Comparison of ENCODE assay signal across 1 cellular context in genomic region chr15:92809064-92809879, GRCh38.
A peak's percentile ranks its signal among the peaks of the same experiment; 100 is the strongest.
TF ChIP-seq lines count a peak whose summit lies in the region.

No MANE protein-coding gene starts in this region.

TF ChIP-seq in K562, 482 proteins besides CTCF, POLR2A, EP300 and RAD21 (continued from another document and continues in another):
- TF ChIP-seq ZNF449 (CRISPR knock-in tag; IDR thresholded peaks at IDR 0.05): no peak
- TF ChIP-seq KLF16 (IDR thresholded peaks at IDR 0.05): peak; percentile 94
- TF ChIP-seq NR2C2 (CRISPR knock-in tag; IDR thresholded peaks at IDR 0.05): no peak
- peak; percentile 74 for TF ChIP-seq NR2C2 (tag; IDR thresholded peaks at IDR 0.05)
- TF ChIP-seq DNMT1 (IDR thresholded peaks at IDR 0.05): 0 out of 2 replicates have a peak, but pooled peaks have one; percentile 15
- 0 out of 2 replicates have a peak, but pooled peaks have one; percentile 45 for TF ChIP-seq E2F5 (CRISPR knock-in tag; IDR thresholded peaks at IDR 0.05)
- TF ChIP-seq PTBP1 (IDR thresholded peaks at IDR 0.05; ENCODE audit: low read depth, low read length): no peak; the same call in 1 of the 2 replicates
- TF ChIP-seq MTA2 (IDR thresholded peaks at IDR 0.05; ENCODE audit: low read depth): no peak
- no peak for TF ChIP-seq ELF4 (CRISPR knock-in tag; IDR thresholded peaks at IDR 0.05)
- peak; percentile 89 for TF ChIP-seq RNF2 (IDR thresholded peaks at IDR 0.05)
- TF ChIP-seq POLR2AphosphoS5 (IDR thresholded peaks at IDR 0.05; ENCODE audit: control insufficient read depth, insufficient read depth, low read depth, low read length): no peak
- TF ChIP-seq CEBPB (tag; IDR thresholded peaks at IDR 0.05): no peak
- TF ChIP-seq ZEB2 (IDR thresholded peaks at IDR 0.05): no peak; the same call in 1 of the 2 replicates
- TF ChIP-seq, protein P1, sequence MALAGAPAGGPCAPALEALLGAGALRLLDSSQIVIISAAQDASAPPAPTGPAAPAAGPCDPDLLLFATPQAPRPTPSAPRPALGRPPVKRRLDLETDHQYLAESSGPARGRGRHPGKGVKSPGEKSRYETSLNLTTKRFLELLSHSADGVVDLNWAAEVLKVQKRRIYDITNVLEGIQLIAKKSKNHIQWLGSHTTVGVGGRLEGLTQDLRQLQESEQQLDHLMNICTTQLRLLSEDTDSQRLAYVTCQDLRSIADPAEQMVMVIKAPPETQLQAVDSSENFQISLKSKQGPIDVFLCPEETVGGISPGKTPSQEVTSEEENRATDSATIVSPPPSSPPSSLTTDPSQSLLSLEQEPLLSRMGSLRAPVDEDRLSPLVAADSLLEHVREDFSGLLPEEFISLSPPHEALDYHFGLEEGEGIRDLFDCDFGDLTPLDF (CRISPR knock-in tag; IDR thresholded peaks at IDR 0.05): peak; percentile 76; the same call in 1 of the 2 replicates
- TF ChIP-seq KLF13 (tag; IDR thresholded peaks at IDR 0.05; ENCODE audit: borderline replicate concordance, low read depth): peak; percentile 99
- no peak; the same call in 1 of the 2 replicates for TF ChIP-seq ZBTB9 (CRISPR knock-in tag; IDR thresholded peaks at IDR 0.05)
- no peak for TF ChIP-seq ZKSCAN3 (CRISPR knock-in tag; IDR thresholded peaks at IDR 0.05)
- TF ChIP-seq MLX (CRISPR knock-in tag; conservative IDR thresholded peaks at IDR 0.05): no peak; a peak in 1 of 4 replicates
- TF ChIP-seq NFE2 (IDR thresholded peaks at IDR 0.05; ENCODE audit: low read depth): peak; percentile 31; the same call in 1 of the 2 replicates
- peak; percentile 94 for TF ChIP-seq KAT2B (IDR thresholded peaks at IDR 0.05; ENCODE audit: low read depth, low read length)
- TF ChIP-seq, protein P2, sequence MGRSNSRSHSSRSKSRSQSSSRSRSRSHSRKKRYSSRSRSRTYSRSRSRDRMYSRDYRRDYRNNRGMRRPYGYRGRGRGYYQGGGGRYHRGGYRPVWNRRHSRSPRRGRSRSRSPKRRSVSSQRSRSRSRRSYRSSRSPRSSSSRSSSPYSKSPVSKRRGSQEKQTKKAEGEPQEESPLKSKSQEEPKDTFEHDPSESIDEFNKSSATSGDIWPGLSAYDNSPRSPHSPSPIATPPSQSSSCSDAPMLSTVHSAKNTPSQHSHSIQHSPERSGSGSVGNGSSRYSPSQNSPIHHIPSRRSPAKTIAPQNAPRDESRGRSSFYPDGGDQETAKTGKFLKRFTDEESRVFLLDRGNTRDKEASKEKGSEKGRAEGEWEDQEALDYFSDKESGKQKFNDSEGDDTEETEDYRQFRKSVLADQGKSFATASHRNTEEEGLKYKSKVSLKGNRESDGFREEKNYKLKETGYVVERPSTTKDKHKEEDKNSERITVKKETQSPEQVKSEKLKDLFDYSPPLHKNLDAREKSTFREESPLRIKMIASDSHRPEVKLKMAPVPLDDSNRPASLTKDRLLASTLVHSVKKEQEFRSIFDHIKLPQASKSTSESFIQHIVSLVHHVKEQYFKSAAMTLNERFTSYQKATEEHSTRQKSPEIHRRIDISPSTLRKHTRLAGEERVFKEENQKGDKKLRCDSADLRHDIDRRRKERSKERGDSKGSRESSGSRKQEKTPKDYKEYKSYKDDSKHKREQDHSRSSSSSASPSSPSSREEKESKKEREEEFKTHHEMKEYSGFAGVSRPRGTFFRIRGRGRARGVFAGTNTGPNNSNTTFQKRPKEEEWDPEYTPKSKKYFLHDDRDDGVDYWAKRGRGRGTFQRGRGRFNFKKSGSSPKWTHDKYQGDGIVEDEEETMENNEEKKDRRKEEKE (IDR thresholded peaks at IDR 0.05; ENCODE audit: borderline replicate concordance in 1 of 2, control insufficient read depth in 1 of 2, low read depth in 2 of 2, low read length in 1 of 2): peak in 1 of 2 experiments; percentile 91; a peak in 1 of 4 replicates
- no peak for TF ChIP-seq ZNF184 (CRISPR knock-in tag; IDR thresholded peaks at IDR 0.05)
- TF ChIP-seq ZNF592 (IDR thresholded peaks at IDR 0.05): peak; percentile 83
- TF ChIP-seq, protein P3, sequence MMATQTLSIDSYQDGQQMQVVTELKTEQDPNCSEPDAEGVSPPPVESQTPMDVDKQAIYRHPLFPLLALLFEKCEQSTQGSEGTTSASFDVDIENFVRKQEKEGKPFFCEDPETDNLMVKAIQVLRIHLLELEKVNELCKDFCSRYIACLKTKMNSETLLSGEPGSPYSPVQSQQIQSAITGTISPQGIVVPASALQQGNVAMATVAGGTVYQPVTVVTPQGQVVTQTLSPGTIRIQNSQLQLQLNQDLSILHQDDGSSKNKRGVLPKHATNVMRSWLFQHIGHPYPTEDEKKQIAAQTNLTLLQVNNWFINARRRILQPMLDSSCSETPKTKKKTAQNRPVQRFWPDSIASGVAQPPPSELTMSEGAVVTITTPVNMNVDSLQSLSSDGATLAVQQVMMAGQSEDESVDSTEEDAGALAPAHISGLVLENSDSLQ (IDR thresholded peaks at IDR 0.05): no peak
- peak; percentile 63 for TF ChIP-seq MEIS2 (IDR thresholded peaks at IDR 0.05; ENCODE audit: partially characterized antibody)
- TF ChIP-seq MBD2 (IDR thresholded peaks at IDR 0.05; ENCODE audit: borderline replicate concordance, low read depth): no peak
- no peak for TF ChIP-seq ZNF512 (tag; IDR thresholded peaks at IDR 0.05)
- TF ChIP-seq, protein P4, sequence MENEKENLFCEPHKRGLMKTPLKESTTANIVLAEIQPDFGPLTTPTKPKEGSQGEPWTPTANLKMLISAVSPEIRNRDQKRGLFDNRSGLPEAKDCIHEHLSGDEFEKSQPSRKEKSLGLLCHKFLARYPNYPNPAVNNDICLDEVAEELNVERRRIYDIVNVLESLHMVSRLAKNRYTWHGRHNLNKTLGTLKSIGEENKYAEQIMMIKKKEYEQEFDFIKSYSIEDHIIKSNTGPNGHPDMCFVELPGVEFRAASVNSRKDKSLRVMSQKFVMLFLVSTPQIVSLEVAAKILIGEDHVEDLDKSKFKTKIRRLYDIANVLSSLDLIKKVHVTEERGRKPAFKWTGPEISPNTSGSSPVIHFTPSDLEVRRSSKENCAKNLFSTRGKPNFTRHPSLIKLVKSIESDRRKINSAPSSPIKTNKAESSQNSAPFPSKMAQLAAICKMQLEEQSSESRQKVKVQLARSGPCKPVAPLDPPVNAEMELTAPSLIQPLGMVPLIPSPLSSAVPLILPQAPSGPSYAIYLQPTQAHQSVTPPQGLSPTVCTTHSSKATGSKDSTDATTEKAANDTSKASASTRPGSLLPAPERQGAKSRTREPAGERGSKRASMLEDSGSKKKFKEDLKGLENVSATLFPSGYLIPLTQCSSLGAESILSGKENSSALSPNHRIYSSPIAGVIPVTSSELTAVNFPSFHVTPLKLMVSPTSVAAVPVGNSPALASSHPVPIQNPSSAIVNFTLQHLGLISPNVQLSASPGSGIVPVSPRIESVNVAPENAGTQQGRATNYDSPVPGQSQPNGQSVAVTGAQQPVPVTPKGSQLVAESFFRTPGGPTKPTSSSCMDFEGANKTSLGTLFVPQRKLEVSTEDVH (IDR thresholded peaks at IDR 0.05; ENCODE audit: low read depth, partially characterized antibody): peak; percentile 35
- peak; percentile 57 to 63; a peak in 3 of 4 replicates for TF ChIP-seq NRF1 (conservative IDR thresholded peaks at IDR 0.05 in 1 of 2, IDR thresholded peaks at IDR 0.05 in 1 of 2)
- peak; percentile 69; the same call in 1 of the 2 replicates for TF ChIP-seq ZNF431 (CRISPR knock-in tag; IDR thresholded peaks at IDR 0.05)
- TF ChIP-seq ARID2 (IDR thresholded peaks at IDR 0.05): no peak
- TF ChIP-seq, protein P5, sequence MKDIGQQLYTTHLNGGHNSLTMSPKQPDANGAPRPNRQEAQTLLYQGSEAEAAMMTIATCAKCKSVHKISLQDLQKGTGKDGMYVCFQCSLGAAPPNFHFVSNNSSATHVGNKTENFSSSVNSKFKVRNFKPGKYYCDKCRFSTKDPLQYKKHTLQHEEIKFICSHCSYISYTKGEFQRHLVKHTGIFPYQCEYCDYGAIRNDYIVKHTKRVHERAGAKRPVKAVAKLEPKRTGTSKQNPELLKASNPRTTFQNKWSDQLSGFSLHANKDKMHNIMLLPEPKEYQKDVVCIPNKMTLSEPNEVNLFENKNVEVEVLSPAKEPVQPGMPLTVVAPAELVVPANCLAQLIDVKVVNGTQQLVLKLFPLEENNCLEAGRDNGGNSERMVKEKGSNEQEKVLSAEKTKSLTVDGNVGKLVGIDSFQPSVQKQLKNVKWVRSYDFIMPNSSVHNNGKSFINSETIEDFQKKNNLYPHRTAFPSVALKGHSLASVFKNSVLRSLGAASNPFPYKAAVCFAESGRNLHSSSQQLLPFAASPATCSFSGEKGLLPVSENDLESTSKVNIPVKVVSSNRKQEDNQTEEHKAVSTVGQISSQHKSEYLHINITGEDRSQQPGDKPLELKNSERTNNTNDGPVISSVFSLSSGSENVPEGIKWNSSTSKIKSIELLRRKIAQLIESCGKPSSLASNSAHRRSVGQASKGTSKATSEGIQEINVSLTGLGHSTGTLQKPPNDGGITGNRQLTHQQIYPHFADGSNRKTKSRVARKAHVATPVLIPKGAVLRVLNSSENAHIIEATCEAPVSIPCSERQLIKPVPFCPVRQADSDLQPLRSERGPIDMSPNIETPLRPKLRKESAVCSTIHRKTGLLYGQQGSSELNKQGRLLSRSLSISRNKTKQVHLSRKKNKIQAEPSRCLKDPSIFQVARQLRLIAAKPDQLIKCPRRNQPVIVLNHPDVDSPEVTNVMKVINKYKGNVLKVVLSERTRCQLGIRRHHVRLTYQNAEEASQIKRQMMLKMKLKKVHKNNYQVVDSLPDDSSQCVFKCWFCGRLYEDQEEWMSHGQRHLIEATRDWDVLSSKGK (CRISPR knock-in tag; IDR thresholded peaks at IDR 0.05): no peak
- no peak for TF ChIP-seq STAT5B (CRISPR knock-in tag; IDR thresholded peaks at IDR 0.05)
